8 cellular contexts compared by ENCODE assay signal in the genomic region with DNA sequence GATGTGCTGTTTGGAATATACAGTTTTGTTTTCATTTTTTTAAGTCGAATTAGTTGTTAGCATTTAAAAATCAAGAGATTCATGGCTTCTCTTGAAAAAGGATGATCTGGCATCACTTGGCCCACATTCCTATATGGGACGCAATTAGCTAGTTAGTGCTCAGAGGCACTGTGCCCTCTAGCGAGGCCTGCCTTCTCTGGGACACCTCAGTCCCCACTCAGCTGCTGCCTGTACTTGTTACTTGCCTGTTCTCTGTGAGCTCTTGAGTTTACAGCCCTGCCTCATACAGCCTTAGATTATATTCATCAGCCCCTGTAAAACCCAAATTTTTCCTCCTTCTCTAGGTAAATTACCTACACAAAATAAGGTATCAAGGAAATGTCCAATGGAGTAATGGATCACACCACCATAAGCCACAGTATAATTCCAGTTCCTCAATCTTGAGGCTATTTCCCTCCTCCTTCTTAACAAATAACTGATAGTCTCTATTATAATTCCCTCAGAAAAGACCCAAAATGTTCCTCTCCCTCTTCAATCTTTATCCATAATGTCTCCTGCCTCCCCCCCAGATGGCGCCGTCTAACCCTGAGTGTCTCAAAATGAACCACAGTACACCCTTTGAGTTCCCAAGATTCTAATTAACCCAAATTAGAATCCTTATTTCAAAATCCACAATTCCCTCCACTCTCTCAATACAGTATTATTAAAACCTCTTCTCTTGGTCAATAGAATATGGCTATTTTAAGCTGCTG. TPM values are rescaled to one million over a fixed set of nuclear protein-coding genes. Genes with fewer than 3 reads are reported as not detected.
DNase-seq lines count a peak whose midpoint lies in the region; ATAC-seq and TF ChIP-seq lines count a peak whose summit lies in the region.

No MANE protein-coding gene starts in this region.

- intact Hi-C loops in HCT116 (cut with micrococcal nuclease) (loop anchor here (1.0 to 2.0 kb wide), 3 partner anchors 78 to 490 kb away; no protein-coding TSS in a partner anchor), right cardiac atrium (cut with DNase I) (no loop called here)

- ATAC-seq in HCT116 (no peak), right cardiac atrium (no peak), GM19328 (IDR thresholded peaks at IDR 0.05; ENCODE audit: unreplicated experiment) (no peak), HG02642 (IDR thresholded peaks at IDR 0.05; ENCODE audit: poor library complexity, unreplicated experiment) (no peak)

- peak; percentile 77 for TF ChIP-seq CTCF in C4-2B (conservative IDR thresholded peaks at IDR 0.05)
- TF ChIP-seq CTCF in HCT116 (IDR thresholded peaks at IDR 0.05 in 2 of 3, conservative IDR thresholded peaks at IDR 0.05 in 1 of 3; ENCODE audit: borderline replicate concordance in 1 of 3, insufficient read depth in 1 of 3, low read depth in 2 of 3, low read length in 2 of 3) = peak; percentile 61 to 74 (median 72)

- peaks cover 9% of the 10 kb centered on the region for H3K79me2 ChIP-seq in HCT116 (ENCODE audit: insufficient read depth, low read length)

- no peak overlapping the region for H2AFZ ChIP-seq in HCT116 (ENCODE audit: low read depth, low read length, poor library complexity, severe bottlenecking)

- RAD21 ChIA-PET in HCT116 (lab: Charles Lee; ENCODE audit: low non-redundant PET in 1 of 2, low total read pairs in 2 of 2, uncharacterized antibody in 2 of 2, unreplicated experiment in 2 of 2) = no interaction called here

- no TSS peak for BruUV-seq in HCT116 (replicated peaks; lab: Mats Ljungman, UMichigan)

- DNase-seq in HCT116 (ENCODE audit: low read depth, low spot score) (no peak), SKM-1 treated with dmso at 0.1 percent for 144 hours (lab: John Stamatoyannopoulos, UW; ENCODE audit: unreplicated experiment) (peak; percentile 41), dermis blood vessel endothelial cell (peak; percentile 59), skeletal muscle cell (ENCODE audit: low read depth) (no peak), right cardiac atrium (no peak)

- TF ChIP-seq RAD21 in HCT116 (IDR thresholded peaks at IDR 0.05; ENCODE audit: low read depth) = peak; percentile 69

- no peak for TF ChIP-seq POLR2A in HCT116 (IDR thresholded peaks at IDR 0.05; ENCODE audit: borderline replicate concordance, extremely low read depth, insufficient read depth, insufficient read length)

- H3K27ac ChIP-seq in C4-2B = no peak overlapping the region
- no peak overlapping the region for H3K27ac ChIP-seq in HCT116 (ENCODE audit: low read depth, low read length)
- H3K27ac ChIP-seq in right cardiac atrium (ENCODE audit: low read length) = no peak overlapping the region

- CTCF ChIA-PET in HCT116 (lab: Charles Lee) = interaction anchor here (1.1 to 2.4 kb wide), 3 partner anchors 204 to 248 kb away, joined by 5 to 10 read pairs (median 5); no protein-coding TSS in a partner anchor

- H3K36me3 ChIP-seq in HCT116 (ENCODE audit: control insufficient read depth in 1 of 2, insufficient read depth in 2 of 2, low read length in 2 of 2) = no peaks in the 10 kb centered on the region; a peak in 1 of 4 replicates

- H3K4me2 ChIP-seq in HCT116 (ENCODE audit: low read length) = peak overlapping the region; percentile 18; the same call in 1 of the 2 replicates

- POLR2A ChIA-PET in HCT116 (lab: Charles Lee) = no interaction called here

- no peaks in the 10 kb centered on the region for H3K27me3 ChIP-seq in HCT116 (ENCODE audit: insufficient read depth, low read length)
- H3K27me3 ChIP-seq in right cardiac atrium (ENCODE audit: control insufficient read depth, insufficient read depth) = no peaks in the 10 kb centered on the region

- H3K9me3 ChIP-seq in HCT116 (ENCODE audit: control insufficient read depth in 1 of 2, insufficient read depth in 1 of 2, low read depth in 1 of 2, low read length in 2 of 2) (no peaks in the 10 kb centered on the region), right cardiac atrium (ENCODE audit: control insufficient read depth, low read length) (no peaks in the 10 kb centered on the region)

- H3K4me1 ChIP-seq in HCT116 (ENCODE audit: control insufficient read depth in 1 of 2, insufficient read depth in 2 of 2, low read length in 2 of 2) (peaks cover 11 to 24% of the 10 kb centered on the region in 2 experiments), right cardiac atrium (ENCODE audit: control insufficient read depth, insufficient read depth, low read length) (no peaks in the 10 kb centered on the region)

- H3K9me2 ChIP-seq in HCT116 (ENCODE audit: insufficient read depth) = no peaks in the 10 kb centered on the region

- no peaks in the 10 kb centered on the region for H4K20me1 ChIP-seq in HCT116 (ENCODE audit: insufficient read depth)

- no peak overlapping the region for H3K4me3 ChIP-seq in HCT116 (replicated peaks in 1 of 2; ENCODE audit: low read depth in 1 of 2, low read length in 2 of 2)
- H3K4me3 ChIP-seq in skeletal muscle cell (ENCODE audit: low read depth, low read length) = peak overlapping the region; percentile 79
- H3K4me3 ChIP-seq in right cardiac atrium (ENCODE audit: low read length) = no peak overlapping the region

- no peak overlapping the region for H3K9ac ChIP-seq in HCT116 (ENCODE audit: low read length)

- 84% methylated on average over 5 of the region's 5 CpGs for WGBS in right cardiac atrium

TF ChIP-seq in HCT116, 20 proteins besides CTCF, POLR2A, EP300 and RAD21:
- TF ChIP-seq YY1 (IDR thresholded peaks at IDR 0.05; ENCODE audit: extremely low read depth, insufficient replicate concordance, low read depth, low read length) = no peak
- no peak for TF ChIP-seq CEBPB (IDR thresholded peaks at IDR 0.05; ENCODE audit: low read depth)
- no peak for TF ChIP-seq ZNF274 (IDR thresholded peaks at IDR 0.05; ENCODE audit: low read depth, low read length)
- TF ChIP-seq, protein P1, sequence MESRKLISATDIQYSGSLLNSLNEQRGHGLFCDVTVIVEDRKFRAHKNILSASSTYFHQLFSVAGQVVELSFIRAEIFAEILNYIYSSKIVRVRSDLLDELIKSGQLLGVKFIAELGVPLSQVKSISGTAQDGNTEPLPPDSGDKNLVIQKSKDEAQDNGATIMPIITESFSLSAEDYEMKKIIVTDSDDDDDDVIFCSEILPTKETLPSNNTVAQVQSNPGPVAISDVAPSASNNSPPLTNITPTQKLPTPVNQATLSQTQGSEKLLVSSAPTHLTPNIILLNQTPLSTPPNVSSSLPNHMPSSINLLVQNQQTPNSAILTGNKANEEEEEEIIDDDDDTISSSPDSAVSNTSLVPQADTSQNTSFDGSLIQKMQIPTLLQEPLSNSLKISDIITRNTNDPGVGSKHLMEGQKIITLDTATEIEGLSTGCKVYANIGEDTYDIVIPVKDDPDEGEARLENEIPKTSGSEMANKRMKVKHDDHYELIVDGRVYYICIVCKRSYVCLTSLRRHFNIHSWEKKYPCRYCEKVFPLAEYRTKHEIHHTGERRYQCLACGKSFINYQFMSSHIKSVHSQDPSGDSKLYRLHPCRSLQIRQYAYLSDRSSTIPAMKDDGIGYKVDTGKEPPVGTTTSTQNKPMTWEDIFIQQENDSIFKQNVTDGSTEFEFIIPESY (IDR thresholded peaks at IDR 0.05; ENCODE audit: extremely low read depth, insufficient replicate concordance, low read length) = no peak
- TF ChIP-seq FOSL1 (IDR thresholded peaks at IDR 0.05; ENCODE audit: low read depth) = no peak
TF ChIP-seq in HCT116: peak in this region for 0.

RNA-seq across cellular contexts. Expression of gene ZMAT3, which starts 2.7 kb away (rescaled TPM):
- 12.1 TPM for total RNA-seq in HCT116 (2021; ENCODE audit: unreplicated experiment)
- 5.4 and 6.6 TPM in 2 replicates for polyA plus RNA-seq in HCT116 (2012)
- total RNA-seq in dermis blood vessel endothelial cell = 21.8 and 34.4 TPM in 2 replicates
- total RNA-seq in right cardiac atrium = 10 to 100 TPM; 11.3 to 16.6 (median 14.7) TPM
- polyA plus RNA-seq in right cardiac atrium = 3.4 TPM

Comparison
In these comparisons a context has a peak if more than half of its experiments do, and no peak if none do; other contexts are left out.
1. DNase-seq: peak in SKM-1 treated with dmso at 0.1 percent for 144 hours (single experiment) and dermis blood vessel endothelial cell (single experiment); none in HCT116 (single experiment), skeletal muscle cell (single experiment) and right cardiac atrium (0 of 3).